ENCODE assay signal across 9 cellular contexts in the genomic region with DNA sequence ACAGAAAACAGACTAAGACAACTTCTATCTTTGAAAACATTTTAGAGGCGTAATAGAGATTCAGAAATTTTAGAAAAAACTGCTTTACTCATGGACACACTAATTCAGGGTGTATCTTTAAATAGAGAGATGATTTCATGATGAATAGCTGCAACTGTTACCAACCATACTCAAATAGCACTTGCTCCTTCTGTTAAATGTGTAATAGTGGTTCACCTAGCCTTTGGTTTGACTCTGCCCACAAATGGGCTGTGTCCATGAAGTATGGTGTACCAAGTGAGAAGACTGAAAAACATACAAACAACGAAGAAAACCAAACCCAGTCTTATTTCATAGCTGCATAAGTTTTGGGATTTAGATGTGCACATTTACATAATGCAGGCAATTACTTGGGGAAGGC.
"Had no signal": no experiment of that assay in that cellular context is flagged by ENCODE, and none has a peak within 500 bp of the region (broad histone marks: within the 10 kb centered on the region; RNA-seq: fewer than 3 reads in every experiment).

No MANE protein-coding gene starts in this region.

- H3K27ac ChIP-seq: GM23248 had no signal

- H3K4me1 ChIP-seq: HAP-1 had no signal

- H2AFZ ChIP-seq: GM23248, GM23338 had no signal

- DNase-seq: GM23248, GOT3, H7, H9, HCEC 1CT, HFFc6 had no signal

- H3K4me3 ChIP-seq: GM23248, GM23338, HAP-1 had no signal

- H3K4me2 ChIP-seq: GM23338 had no signal

- H3K9ac ChIP-seq: GM23248 had no signal

- ATAC-seq: GM23338, HCT116 had no signal

- H3K36me3 ChIP-seq: HAP-1 had no signal

- H3K9me3 ChIP-seq: HAP-1 had no signal
